ENCODE assay signal across 8 cellular contexts in the genomic region with DNA sequence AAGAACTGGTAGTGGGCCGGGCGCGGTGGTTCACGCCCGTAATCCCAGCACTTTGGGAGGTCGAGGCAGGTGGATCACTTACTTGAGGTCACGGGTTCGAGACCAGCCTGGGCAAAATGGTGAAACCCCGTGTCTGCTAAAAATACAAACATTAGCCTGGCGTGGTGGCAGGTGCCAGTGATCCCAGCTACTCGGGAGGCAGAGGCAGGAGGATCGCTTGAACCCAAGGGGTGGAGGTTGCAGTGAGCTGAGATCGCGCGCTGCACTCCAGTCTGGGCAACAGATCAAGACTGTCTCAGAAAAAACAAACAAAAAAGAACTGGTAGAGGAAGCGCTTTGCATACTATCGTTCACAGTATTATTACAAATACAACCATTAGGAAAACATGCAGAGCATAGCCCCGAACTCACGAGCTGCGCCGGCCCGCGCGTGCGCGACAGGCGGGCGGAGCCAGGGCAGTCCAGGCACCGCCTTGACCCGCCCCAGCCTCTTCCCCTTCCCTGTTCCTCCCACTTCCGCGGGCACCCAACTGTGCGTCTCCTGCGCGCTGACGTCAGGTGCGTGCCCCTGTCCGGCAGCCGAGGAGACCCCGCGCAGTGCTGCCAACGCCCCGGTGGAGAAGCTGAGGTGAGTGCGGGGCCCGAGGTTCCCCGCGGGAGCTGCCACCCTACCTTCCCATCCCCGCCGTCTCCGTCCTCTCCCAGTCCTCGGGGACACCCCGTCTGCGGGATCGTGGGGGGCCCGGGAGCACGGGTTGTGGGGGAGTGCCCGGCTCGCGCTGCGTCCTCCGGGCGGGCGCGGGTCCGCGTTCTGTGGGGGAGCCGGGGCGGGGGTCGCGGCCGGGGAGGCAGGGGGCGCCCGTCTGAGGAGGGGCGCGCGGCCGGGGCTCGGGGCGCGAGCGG. TPM values are rescaled to one million over a fixed set of nuclear protein-coding genes. Genes with fewer than 3 reads are reported as not detected.
DNase-seq lines count a peak whose midpoint lies in the region; ATAC-seq and TF ChIP-seq lines count a peak whose summit lies in the region.

Gene CDC42, plus strand, starts transcription at position 595 of the 903 bp plus-strand sequence. CDS start 25,770 bp downstream, outside the sequence.

- CTCF ChIA-PET in activated CD4-positive, alpha-beta T cell treated with anti-CD3 and anti-CD28 coated beads for 36 hours (lab: Charles Lee), result interaction anchor here (0.5 to 4.2 kb wide), 6 partner anchors 13 to 795 kb away, joined by 4 to 35 read pairs (median 8); no protein-coding TSS in a partner anchor

- H3K4me1 Mint-ChIP-seq in activated CD4-positive, alpha-beta T cell treated with anti-CD3 and anti-CD28 coated beads for 36 hours, result peaks cover 56% of the 10 kb centered on the region
- peaks cover 35% of the 10 kb centered on the region for H3K4me1 Mint-ChIP-seq in chondrocyte (ENCODE audit: low read depth)

- DNase-seq in Ammon's horn (ENCODE audit: low spot score) (peak; percentile 98), GM19238 (ENCODE audit: insufficient read length, low spot score) (peak; percentile 89), NCI-H524 (lab: John Stamatoyannopoulos, UW) (peak; percentile 85 to 92), chondrocyte (ENCODE audit: low spot score) (peak; percentile 99), kidney tubule cell (ENCODE audit: low spot score) (peak; percentile 97)
- peak; percentile 98 for DNase-seq in activated CD4-positive, alpha-beta T cell treated with anti-CD3 and anti-CD28 coated beads for 36 hours
- peak; percentile 92 to 96 for DNase-seq in stimulated activated CD4-positive, alpha-beta T cell treated with anti-CD3 and anti-CD28 coated beads, Interleukin-1b, Interleukin-23, amount 100 ng/mL, for 1 hour (ENCODE audit: low read depth in 2 of 2)

- TF ChIP-seq CTCF in chondrocyte (IDR thresholded peaks at IDR 0.05), result no peak

- peak within 1 kb of the TSS; percentile 96 for H3K4me3 Mint-ChIP-seq in activated CD4-positive, alpha-beta T cell treated with anti-CD3 and anti-CD28 coated beads for 36 hours
- H3K4me3 Mint-ChIP-seq in chondrocyte (ENCODE audit: unreplicated experiment), result peak within 1 kb of the TSS; percentile 89

- POLR2A ChIA-PET in activated CD4-positive, alpha-beta T cell treated with anti-CD3 and anti-CD28 coated beads for 36 hours (lab: Charles Lee), result interaction anchor here (1.0 to 4.7 kb wide), 6 partner anchors 13 to 270 kb away, joined by 3 to 65 read pairs (median 10); partner anchors contain the start of gene USP48

- intact Hi-C loops in activated CD4-positive, alpha-beta T cell treated with anti-CD3 and anti-CD28 coated beads for 36 hours (cut with DNase I, micrococcal nuclease), result loop anchor here (1.0 to 10.0 kb wide), 10 partner anchors 12 to 1292 kb away; partner anchors contain the start of genes HNRNPR (in 1 of the 2), USP48 (in 1 of the 2) and ZBTB40 (in 1 of the 2)

- no peaks in the 10 kb centered on the region for H3K9me3 Mint-ChIP-seq in activated CD4-positive, alpha-beta T cell treated with anti-CD3 and anti-CD28 coated beads for 36 hours (ENCODE audit: low read depth)
- no peaks in the 10 kb centered on the region for H3K9me3 Mint-ChIP-seq in chondrocyte (ENCODE audit: low read depth)

- peaks cover 30% of the 10 kb centered on the region for H3K36me3 Mint-ChIP-seq in activated CD4-positive, alpha-beta T cell treated with anti-CD3 and anti-CD28 coated beads for 36 hours (ENCODE audit: low read depth)
- H3K36me3 Mint-ChIP-seq in chondrocyte (ENCODE audit: low read depth), result no peaks in the 10 kb centered on the region

- no peaks in the 10 kb centered on the region for H3K27me3 Mint-ChIP-seq in activated CD4-positive, alpha-beta T cell treated with anti-CD3 and anti-CD28 coated beads for 36 hours
- no peaks in the 10 kb centered on the region for H3K27me3 Mint-ChIP-seq in chondrocyte (ENCODE audit: low read depth)

- ATAC-seq in HG03439 (IDR thresholded peaks at IDR 0.05; ENCODE audit: unreplicated experiment), result peak; percentile 84
- peak; percentile 86 for ATAC-seq in activated CD4-positive, alpha-beta T cell treated with anti-CD3 and anti-CD28 coated beads for 36 hours

- peak within 1 kb of the TSS; percentile 98 for H3K27ac Mint-ChIP-seq in activated CD4-positive, alpha-beta T cell treated with anti-CD3 and anti-CD28 coated beads for 36 hours
- H3K27ac Mint-ChIP-seq in chondrocyte (ENCODE audit: unreplicated experiment), result peak within 1 kb of the TSS; percentile 95

RNA-seq across cellular contexts. Expression of gene CDC42, which starts in this region (rescaled TPM):
- 100 to 1,000 TPM; 298 to 339 TPM for total RNA-seq in activated CD4-positive, alpha-beta T cell treated with anti-CD3 and anti-CD28 coated beads for 36 hours
- 250 to 272 TPM (median 259 TPM) in 3 replicates for total RNA-seq in chondrocyte

Comparison
In these comparisons a context has a peak if more than half of its experiments do, and no peak if none do; other contexts are left out.
1. Peak in every context shown above with its lines: DNase-seq and ATAC-seq.